9 cellular contexts compared by ENCODE assay signal in the genomic region with DNA sequence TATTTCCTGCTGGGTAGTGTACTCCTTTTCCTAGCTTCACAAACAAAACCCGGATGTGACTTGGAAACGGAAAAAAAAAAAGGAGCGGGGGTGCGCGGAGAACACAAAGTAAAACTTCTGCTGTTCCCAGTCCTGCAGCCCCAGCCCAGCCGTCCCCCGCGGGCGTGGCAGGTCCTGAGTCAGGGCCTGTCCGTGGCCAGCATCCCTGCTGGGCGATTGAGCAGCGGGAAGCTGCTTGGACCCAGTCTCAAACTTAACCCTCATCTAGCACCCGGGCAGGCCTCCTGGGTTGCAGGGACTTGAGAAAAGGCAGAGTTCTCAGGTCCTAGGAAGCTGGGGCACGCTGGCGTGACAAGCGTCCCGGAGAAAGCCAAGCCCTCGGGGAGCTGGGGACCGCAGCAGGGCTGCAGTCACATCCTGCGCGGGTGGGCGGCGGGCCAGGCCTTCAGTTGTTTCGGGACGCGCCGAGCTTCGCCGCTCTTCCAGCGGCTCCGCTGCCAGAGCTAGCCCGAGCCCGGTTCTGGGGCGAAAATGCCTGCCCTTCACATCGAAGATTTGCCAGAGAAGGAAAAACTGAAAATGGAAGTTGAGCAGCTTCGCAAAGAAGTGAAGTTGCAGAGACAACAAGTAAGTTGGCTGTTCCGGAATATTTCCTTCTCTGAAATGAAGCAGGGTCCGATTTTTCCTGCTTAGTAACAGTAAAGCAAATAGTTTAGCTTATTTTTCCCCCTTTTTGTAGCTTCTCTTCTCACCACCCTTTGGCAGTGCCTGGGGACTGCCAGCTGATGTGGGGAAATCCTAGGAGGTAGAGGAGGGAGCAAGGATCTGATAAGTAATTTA. TPM values are rescaled to one million over a fixed set of nuclear protein-coding genes. Genes with fewer than 3 reads are reported as not detected.
DNase-seq lines count a peak whose midpoint lies in the region; ATAC-seq, FAIRE-seq and TF ChIP-seq lines count a peak whose summit lies in the region.
"Had no signal": no experiment of that assay in that cellular context is flagged by ENCODE, and none has a peak within 500 bp of the region (broad histone marks: within the 10 kb centered on the region; RNA-seq: fewer than 3 reads in every experiment).

TSS of gene GNG11 (plus strand) at position 129 of the 840 bp plus-strand sequence. CDS start at position 532, 403 bp downstream.

- DNase-seq in GM12891 (ENCODE audit: insufficient read length, low spot score), result peak; percentile 29
- peak; percentile 77 for DNase-seq in GM23338 (ENCODE audit: low spot score)
- peak; percentile 92 for DNase-seq in M059J (ENCODE audit: low read depth)
- peak; percentile 8 for DNase-seq in activated T-helper 2 cell treated with anti-CD3 and anti-CD28 coated beads, Interferon-gamma antibody, Interleukin-2, Interleukin-4, amounts not matched to agents 10 μg/mL and 5 μg/mL and 100 μg/mL, durations not matched to agents 14 hours and 24 hours and 36 hours (ENCODE audit: low spot score)
- DNase-seq in foreskin melanocyte, result peak; percentile 77
- peak; percentile 61 for DNase-seq in natural killer cell treated with Interleukin-12 subunit alpha and Interleukin-12 subunit beta and Interleukin-15 and Interleukin-18, amount 100 ng/mL, for 72 hours (ENCODE audit: low spot score)
- peak; percentile 72 to 88 for DNase-seq in tibial artery
- no peak for DNase-seq in NCI-H510A (lab: John Stamatoyannopoulos, UW)

- H3K27me3 Mint-ChIP-seq in GM23338 (ENCODE audit: insufficient read depth, low read depth, poor library complexity), result no peaks in the 10 kb centered on the region
- H3K27me3 Mint-ChIP-seq in activated T-helper 2 cell treated with anti-CD3 and anti-CD28 coated beads, Interferon-gamma antibody, Interleukin-2, Interleukin-4, amounts not matched to agents 10 μg/mL and 5 μg/mL and 100 μg/mL, durations not matched to agents 14 hours and 24 hours and 36 hours (ENCODE audit: low read depth), result peaks cover 31% of the 10 kb centered on the region
- peaks cover 24 to 30% of the 10 kb centered on the region in 2 donors for H3K27me3 Mint-ChIP-seq in natural killer cell treated with Interleukin-12 subunit alpha and Interleukin-12 subunit beta and Interleukin-15 and Interleukin-18, amount 100 ng/mL, for 72 hours

- H3K36me3 ChIP-seq in GM23338 (ENCODE audit: insufficient read depth) (no peaks in the 10 kb centered on the region), tibial artery (no peaks in the 10 kb centered on the region)
- H3K36me3 ChIP-seq: neutrophil had no signal

- no peak for TF ChIP-seq POLR2A in GM12891 (IDR thresholded peaks at IDR 0.05; ENCODE audit: low read depth, low read length)

- no peaks in the 10 kb centered on the region for H3K79me2 ChIP-seq in GM23338 (replicated peaks; ENCODE audit: insufficient read depth)

- H3K4me3 ChIP-seq in GM23338 (peak within 1 kb of the TSS; percentile 65), tibial artery (peak within 1 kb of the TSS; percentile 61 to 68)

- H3K4me1 Mint-ChIP-seq in GM23338, result peaks cover 14% of the 10 kb centered on the region; the same call in 2 of the 3 replicates
- peaks cover 4% of the 10 kb centered on the region for H3K4me1 Mint-ChIP-seq in activated T-helper 2 cell treated with anti-CD3 and anti-CD28 coated beads, Interferon-gamma antibody, Interleukin-2, Interleukin-4, amounts not matched to agents 10 μg/mL and 5 μg/mL and 100 μg/mL, durations not matched to agents 14 hours and 24 hours and 36 hours (ENCODE audit: low read depth)
- no peaks in the 10 kb centered on the region for H3K4me1 Mint-ChIP-seq in natural killer cell treated with Interleukin-12 subunit alpha and Interleukin-12 subunit beta and Interleukin-15 and Interleukin-18, amount 100 ng/mL, for 72 hours (ENCODE audit: low read depth in 2 of 2)

- H3K4me3 Mint-ChIP-seq in GM23338, result peak within 1 kb of the TSS; percentile 68
- peak within 1 kb of the TSS; percentile 51 for H3K4me3 Mint-ChIP-seq in activated T-helper 2 cell treated with anti-CD3 and anti-CD28 coated beads, Interferon-gamma antibody, Interleukin-2, Interleukin-4, amounts not matched to agents 10 μg/mL and 5 μg/mL and 100 μg/mL, durations not matched to agents 14 hours and 24 hours and 36 hours (ENCODE audit: low read depth)
- peak within 1 kb of the TSS; percentile 36 for H3K4me3 Mint-ChIP-seq in natural killer cell treated with Interleukin-12 subunit alpha and Interleukin-12 subunit beta and Interleukin-15 and Interleukin-18, amount 100 ng/mL, for 72 hours

- no peak within 1 kb of the TSS for H3K27ac Mint-ChIP-seq in GM23338
- H3K27ac Mint-ChIP-seq in activated T-helper 2 cell treated with anti-CD3 and anti-CD28 coated beads, Interferon-gamma antibody, Interleukin-2, Interleukin-4, amounts not matched to agents 10 μg/mL and 5 μg/mL and 100 μg/mL, durations not matched to agents 14 hours and 24 hours and 36 hours, result no peak within 1 kb of the TSS
- H3K27ac Mint-ChIP-seq in natural killer cell treated with Interleukin-12 subunit alpha and Interleukin-12 subunit beta and Interleukin-15 and Interleukin-18, amount 100 ng/mL, for 72 hours, result no peak within 1 kb of the TSS

- no peaks in the 10 kb centered on the region for H3K9me3 ChIP-seq in tibial artery
- H3K9me3 ChIP-seq: neutrophil had no signal

- no peak for TF ChIP-seq CTCF in GM23338 (conservative IDR thresholded peaks at IDR 0.05; ENCODE audit: low read depth in 2 of 2)
- no peak for TF ChIP-seq CTCF in tibial artery (IDR thresholded peaks at IDR 0.05)

- H4K20me1 ChIP-seq in GM23338 (replicated peaks; ENCODE audit: insufficient read depth), result no peaks in the 10 kb centered on the region

- ATAC-seq in GM23338, result peak; percentile 93
- peak; percentile 78 to 85 for ATAC-seq in natural killer cell treated with Interleukin-12 subunit alpha and Interleukin-12 subunit beta and Interleukin-15 and Interleukin-18, amount 100 ng/mL, for 72 hours

- H3K27ac ChIP-seq in GM23338 (ENCODE audit: low read depth) (0 out of 2 replicates have a peak within 1 kb of the TSS, but pooled peaks have one; percentile 22), tibial artery (peak within 1 kb of the TSS; percentile 87 to 91)
- H3K27ac ChIP-seq: neutrophil had no signal

- no peaks in the 10 kb centered on the region for H3K36me3 Mint-ChIP-seq in GM23338 (ENCODE audit: low read depth)
- no peaks in the 10 kb centered on the region for H3K36me3 Mint-ChIP-seq in activated T-helper 2 cell treated with anti-CD3 and anti-CD28 coated beads, Interferon-gamma antibody, Interleukin-2, Interleukin-4, amounts not matched to agents 10 μg/mL and 5 μg/mL and 100 μg/mL, durations not matched to agents 14 hours and 24 hours and 36 hours (ENCODE audit: low read depth)
- no peaks in the 10 kb centered on the region for H3K36me3 Mint-ChIP-seq in natural killer cell treated with Interleukin-12 subunit alpha and Interleukin-12 subunit beta and Interleukin-15 and Interleukin-18, amount 100 ng/mL, for 72 hours

- no peaks in the 10 kb centered on the region for H3F3A ChIP-seq in GM23338 (replicated peaks; ENCODE audit: low read depth)

- H3K9me3 Mint-ChIP-seq in GM23338, result no peaks in the 10 kb centered on the region
- H3K9me3 Mint-ChIP-seq in activated T-helper 2 cell treated with anti-CD3 and anti-CD28 coated beads, Interferon-gamma antibody, Interleukin-2, Interleukin-4, amounts not matched to agents 10 μg/mL and 5 μg/mL and 100 μg/mL, durations not matched to agents 14 hours and 24 hours and 36 hours, result no peaks in the 10 kb centered on the region
- H3K9me3 Mint-ChIP-seq in natural killer cell treated with Interleukin-12 subunit alpha and Interleukin-12 subunit beta and Interleukin-15 and Interleukin-18, amount 100 ng/mL, for 72 hours, result no peaks in the 10 kb centered on the region

- peak within 1 kb of the TSS; percentile 90 for H2AFZ ChIP-seq in GM23338

- H3K9me2 ChIP-seq in GM23338 (ENCODE audit: insufficient read depth), result no peaks in the 10 kb centered on the region

- intact Hi-C loops in activated T-helper 2 cell treated with anti-CD3 and anti-CD28 coated beads, Interferon-gamma antibody, Interleukin-2, Interleukin-4, amounts not matched to agents 10 μg/mL and 5 μg/mL and 100 μg/mL, durations not matched to agents 14 hours and 24 hours and 36 hours (cut with micrococcal nuclease), result loop anchor here (5.0 kb wide), 1 partner anchor 80 kb away; the partner anchor contains the start of gene BET1
- intact Hi-C loops in tibial artery (cut with DNase I; ENCODE audit: low total_unique reads), result no loop called here

- H3K4me2 ChIP-seq in GM23338, result peak within 1 kb of the TSS; percentile 75

- peaks cover 21% of the 10 kb centered on the region for H3K4me1 ChIP-seq in GM23338 (ENCODE audit: insufficient read depth)
- peaks cover 0 to 30% (median 7%) of the 10 kb centered on the region in 4 donors for H3K4me1 ChIP-seq in tibial artery

- H3K27me3 ChIP-seq in GM23338 (ENCODE audit: insufficient read depth), result peaks cover 6% of the 10 kb centered on the region; the same call in 1 of the 2 replicates
- no peaks in the 10 kb centered on the region for H3K27me3 ChIP-seq in tibial artery

- peak; percentile 72 for FAIRE-seq in GM12891 (lab: Jason Lieb, UNC)

TF ChIP-seq in GM12891, 5 proteins besides CTCF, POLR2A, EP300 and RAD21:
- no peak for TF ChIP-seq SPI1 (IDR thresholded peaks at IDR 0.05; ENCODE audit: low read depth, low read length)
- no peak for TF ChIP-seq POLR2AphosphoS5 (IDR thresholded peaks at IDR 0.05; ENCODE audit: low read depth, low read length)
- no peak for TF ChIP-seq PAX5 (IDR thresholded peaks at IDR 0.05; ENCODE audit: insufficient read depth, low read length, severe bottlenecking)
- TF ChIP-seq POU2F2 (IDR thresholded peaks at IDR 0.05; ENCODE audit: low read depth, low read length), result no peak
- TF ChIP-seq TAF1 (IDR thresholded peaks at IDR 0.05; ENCODE audit: low read depth, low read length), result no peak

TF ChIP-seq in GM23338, 12 proteins besides CTCF, POLR2A, EP300 and RAD21 (continues in another document):
- no peak for TF ChIP-seq POLR2AphosphoS5 (IDR thresholded peaks at IDR 0.05; ENCODE audit: low read depth)
- TF ChIP-seq NANOG (IDR thresholded peaks at IDR 0.05; ENCODE audit: borderline replicate concordance), result no peak
- TF ChIP-seq EZH2 (IDR thresholded peaks at IDR 0.05; ENCODE audit: low read depth, unreplicated experiment), result no peak
- no peak for TF ChIP-seq CREB1 (CRISPR knock-in tag; IDR thresholded peaks at IDR 0.05; ENCODE audit: low read depth)

RNA-seq across cellular contexts. Expression of gene GNG11, which starts in this region (rescaled TPM):
- 1.3 TPM for polyA plus RNA-seq in GM12891 (2012; ENCODE audit: low read depth, missing spikeins)
- total RNA-seq in GM23338 (2014; rRNA removed; shearing (Covaris generic)), result 0.89 and 1.6 TPM in 2 replicates
- 6.0 and 6.3 TPM in 2 replicates for polyA plus RNA-seq in GM23338 (2016; fragmentation: Nextera tagmentation; extraction: Ambion mirVana)
- 30.2 and 31.1 TPM in 2 replicates for total RNA-seq in M059J (2014; rRNA removed; shearing (Covaris generic))
- not detected in 2 replicates for total RNA-seq in activated T-helper 2 cell treated with anti-CD3 and anti-CD28 coated beads, Interferon-gamma antibody, Interleukin-2, Interleukin-4, amounts not matched to agents 10 μg/mL and 5 μg/mL and 100 μg/mL, durations not matched to agents 14 hours and 24 hours and 36 hours
- total RNA-seq in natural killer cell treated with Interleukin-12 subunit alpha and Interleukin-12 subunit beta and Interleukin-15 and Interleukin-18, amount 100 ng/mL, for 72 hours, result not detected

Comparison
In these comparisons a context has a peak if more than half of its experiments do, and no peak if none do; other contexts are left out.
1. RNA of gene GNG11 (total RNA-seq): 30.2 to 31.1 TPM in M059J; 0.89 to 1.6 TPM in GM23338, not detected in natural killer cell treated with Interleukin-12 subunit alpha and Interleukin-12 subunit beta and Interleukin-15 and Interleukin-18, amount 100 ng/mL, for 72 hours and not detected in activated T-helper 2 cell treated with anti-CD3 and anti-CD28 coated beads, Interferon-gamma antibody, Interleukin-2, Interleukin-4, amounts not matched to agents 10 μg/mL and 5 μg/mL and 100 μg/mL, durations not matched to agents 14 hours and 24 hours and 36 hours; every median in the first group is over 10 times any median in the second.
2. Peak in DNase-seq in activated T-helper 2 cell treated with anti-CD3 and anti-CD28 coated beads, Interferon-gamma antibody, Interleukin-2, Interleukin-4, amounts not matched to agents 10 μg/mL and 5 μg/mL and 100 μg/mL, durations not matched to agents 14 hours and 24 hours and 36 hours; RNA of the gene not detected or under 1 TPM.
3. Peak in DNase-seq and ATAC-seq in natural killer cell treated with Interleukin-12 subunit alpha and Interleukin-12 subunit beta and Interleukin-15 and Interleukin-18, amount 100 ng/mL, for 72 hours; RNA of the gene not detected or under 1 TPM.
4. Peak in every context shown above with its lines, with median percentiles within 50 percentile points of each other: H3K4me3 Mint-ChIP-seq.